In the genomic region with DNA sequence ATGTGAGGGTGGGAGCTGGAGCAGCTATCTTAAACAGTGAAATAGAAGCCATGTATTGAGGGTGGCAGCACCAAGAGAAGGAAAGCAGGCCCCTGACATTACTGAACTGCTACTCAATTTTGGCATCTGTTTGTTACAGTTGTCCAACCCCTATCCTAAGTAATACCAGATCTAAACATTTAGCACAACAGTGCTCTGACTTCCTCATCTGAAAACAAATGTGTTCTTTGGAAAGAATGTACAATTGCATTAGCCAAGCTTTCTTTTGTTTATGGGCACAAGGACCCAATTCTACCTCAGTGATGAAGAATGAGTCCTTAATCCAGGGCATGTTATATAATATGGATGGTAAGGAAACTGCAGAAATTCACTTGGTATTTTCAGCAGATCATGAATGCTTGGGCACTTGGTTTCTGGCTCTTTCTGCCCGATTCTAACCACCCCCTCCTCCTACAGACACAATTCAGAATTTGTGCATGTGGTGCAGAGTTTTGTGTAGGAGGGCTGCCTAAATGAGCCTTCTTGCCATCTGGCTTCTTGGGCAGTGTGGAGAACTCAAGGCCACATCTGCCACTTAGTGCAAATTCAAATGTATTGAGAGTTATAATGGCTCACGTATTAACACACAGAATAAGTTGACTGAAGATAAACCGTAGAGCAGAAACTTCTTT, we compare ENCODE assay signal across 9 cellular contexts. TPM values are rescaled to one million over a fixed set of nuclear protein-coding genes. Genes with fewer than 3 reads are reported as not detected.
DNase-seq lines count a peak whose midpoint lies in the region; ATAC-seq and TF ChIP-seq lines count a peak whose summit lies in the region.
"Had no signal": no experiment of that assay in that cellular context is flagged by ENCODE, and none has a peak within 500 bp of the region (broad histone marks: within the 10 kb centered on the region; RNA-seq: fewer than 3 reads in every experiment).

No MANE protein-coding gene starts in this region.

- peak overlapping the region; percentile 69 to 93 (median 81) for H3K27ac Mint-ChIP-seq in naive B cell

- H3K9me3 ChIP-seq in left ventricle myocardium inferior (replicated peaks) (no peaks in the 10 kb centered on the region), vagina (no peaks in the 10 kb centered on the region)

- H3K4me1 ChIP-seq in left ventricle myocardium inferior, result peaks cover 84% of the 10 kb centered on the region
- peaks cover 82% of the 10 kb centered on the region for H3K4me1 ChIP-seq in vagina

- DNase-seq in left ventricle myocardium inferior (no peak), left cardiac atrium (no peak), coronary artery (ENCODE audit: low spot score) (no peak), naive B cell (no peak), vagina (ENCODE audit: extremely low spot score in 2 of 2) (no peak), NK-92 (lab: John Stamatoyannopoulos, UW; ENCODE audit: unreplicated experiment) (no peak), DMS79 treated with DMSO at 0.1 percent for 48 hours (lab: John Stamatoyannopoulos, UW) (no peak)
- DNase-seq: SIG-M5 had no signal

- H3K27me3 ChIP-seq in left ventricle myocardium inferior (ENCODE audit: low read depth), result no peaks in the 10 kb centered on the region
- H3K27me3 ChIP-seq in vagina, result no peaks in the 10 kb centered on the region

- peak overlapping the region; percentile 98 for H3K27ac ChIP-seq in left ventricle myocardium inferior (replicated peaks)
- H3K27ac ChIP-seq in coronary artery, result peak overlapping the region; percentile 22 to 80
- H3K27ac ChIP-seq in vagina, result peak overlapping the region; percentile 80

- peaks cover 5 to 6% of the 10 kb centered on the region in 2 donors for H3K36me3 Mint-ChIP-seq in naive B cell

- no peaks in the 10 kb centered on the region for H3K27me3 Mint-ChIP-seq in naive B cell

- peaks cover 26 to 58% (median 30%) of the 10 kb centered on the region in 3 donors for H3K4me1 Mint-ChIP-seq in naive B cell

- no peak for TF ChIP-seq CTCF in left ventricle myocardium inferior (IDR thresholded peaks at IDR 0.05; ENCODE audit: borderline replicate concordance)
- no peak for TF ChIP-seq CTCF in coronary artery (IDR thresholded peaks at IDR 0.05)
- TF ChIP-seq CTCF in vagina (IDR thresholded peaks at IDR 0.05), result no peak

- intact Hi-C loops in left ventricle myocardium inferior (cut with micrococcal nuclease), result no loop called here
- intact Hi-C loops in left cardiac atrium (cut with DNase I), result loop anchor here in 1 of 2 donors (10.0 kb wide), 1 partner anchor 458 kb away; no protein-coding TSS in a partner anchor
- intact Hi-C loops in vagina (cut with DNase I), result no loop called here

- no peak overlapping the region for H3K4me3 Mint-ChIP-seq in naive B cell

- H3K4me3 ChIP-seq in left ventricle myocardium inferior (no peak overlapping the region), coronary artery (no peak overlapping the region), vagina (no peak overlapping the region)

- no peak for ATAC-seq in left cardiac atrium
- no peak for ATAC-seq in naive B cell (ENCODE audit: low read depth in 2 of 2)
- no peak for ATAC-seq in HG02970 (IDR thresholded peaks at IDR 0.05; ENCODE audit: low FRiP score, unreplicated experiment)

- no peaks in the 10 kb centered on the region for H3K36me3 ChIP-seq in left ventricle myocardium inferior
- H3K36me3 ChIP-seq in vagina, result no peaks in the 10 kb centered on the region

- no peaks in the 10 kb centered on the region for H3K9me3 Mint-ChIP-seq in naive B cell

- no peak for TF ChIP-seq POLR2A in vagina (IDR thresholded peaks at IDR 0.05)

RNA-seq across cellular contexts. Expression of a gene that starts 36.9 kb away (rescaled TPM):
- total RNA-seq in left ventricle myocardium inferior (40.2 TPM), left cardiac atrium (10 to 100 TPM; 45.3 to 59.0 TPM), vagina (98.7 TPM)
- 100 to 1,000 TPM; 165 to 343 (median 213) TPM for polyA plus RNA-seq in naive B cell (ENCODE audit: low read depth in 6 of 6)
